Comparison of ENCODE assay signal across 18 cellular contexts in genomic region chr9:13535141-13535540, GRCh38.
"Had no signal": no experiment of that assay in that cellular context is flagged by ENCODE, and none has a peak within 500 bp of the region (broad histone marks: within the 10 kb centered on the region; RNA-seq: fewer than 3 reads in every experiment).

No MANE protein-coding gene starts in this region.

- H3K4me1 ChIP-seq: left lung had no signal

- H3K36me3 Mint-ChIP-seq: memory B cell had no signal

- H3K27me3 ChIP-seq: dorsolateral prefrontal cortex, esophagus muscularis mucosa, gastroesophageal sphincter, heart right ventricle, left lung had no signal

- H3K27ac ChIP-seq: coronary artery, dorsolateral prefrontal cortex, esophagus muscularis mucosa, foreskin keratinocyte, gastroesophageal sphincter, heart right ventricle, left lung had no signal

- H3K27ac Mint-ChIP-seq: memory B cell had no signal

- H3K36me3 ChIP-seq: esophagus muscularis mucosa, gastroesophageal sphincter, heart right ventricle, left lung had no signal

- ATAC-seq: foreskin keratinocyte, gastroesophageal sphincter, heart right ventricle, left cardiac atrium, left lung, left ventricle myocardium superior had no signal

- H3K4me1 Mint-ChIP-seq: memory B cell had no signal

- DNase-seq: dermis blood vessel endothelial cell; dorsolateral prefrontal cortex; effector CD4-positive, alpha-beta T cell; effector memory CD4-positive, alpha-beta T cell; foreskin keratinocyte; heart right ventricle; hippocampal formation; left cardiac atrium; left lung; left ventricle myocardium superior; mammary epithelial cell; mesendoderm; midbrain had no signal

- H3K27me3 Mint-ChIP-seq: memory B cell had no signal

- H3K4me3 ChIP-seq: coronary artery, dorsolateral prefrontal cortex, esophagus muscularis mucosa, gastroesophageal sphincter, heart right ventricle, left lung, lung had no signal

- H3K4me3 Mint-ChIP-seq: memory B cell had no signal
